ENCODE assay signal across 12 cellular contexts in the genomic region with DNA sequence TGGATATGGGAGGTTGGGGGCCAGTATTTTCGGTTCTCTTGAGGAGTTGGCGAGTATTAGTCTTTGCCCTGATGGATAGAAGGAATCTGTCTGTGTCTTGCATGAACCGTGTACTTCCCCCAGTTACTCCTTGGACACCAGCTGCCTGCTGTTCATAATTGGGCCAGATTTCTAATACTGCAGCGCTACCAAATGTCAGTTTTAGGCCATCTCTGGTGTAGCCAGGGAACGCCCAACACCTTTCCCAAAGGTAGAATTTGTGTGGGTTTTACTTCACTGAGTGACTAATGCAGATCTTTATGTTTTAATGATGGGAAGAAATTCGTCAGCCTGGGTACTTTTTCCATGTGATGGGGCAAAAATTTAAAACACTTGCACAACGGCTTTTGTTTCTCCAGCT. TPM values are rescaled to one million over a fixed set of nuclear protein-coding genes. Genes with fewer than 3 reads are reported as not detected.
DNase-seq lines count a peak whose midpoint lies in the region; ATAC-seq, FAIRE-seq and TF ChIP-seq lines count a peak whose summit lies in the region.
"Had no signal": no experiment of that assay in that cellular context is flagged by ENCODE, and none has a peak within 500 bp of the region (broad histone marks: within the 10 kb centered on the region; RNA-seq: fewer than 3 reads in every experiment).

No MANE protein-coding gene starts in this region.

- no peak overlapping the region for H3K4me3 ChIP-seq in CD4-positive, CD25-positive, alpha-beta regulatory T cell (ENCODE audit: low read depth, low read length)
- no peak overlapping the region for H3K4me3 ChIP-seq in LNCaP clone FGC (ENCODE audit: low read depth, low read length)
- H3K4me3 ChIP-seq: Peyer's patch had no signal

- H3K9me3 Mint-ChIP-seq in CD4-positive, CD25-positive, alpha-beta regulatory T cell, result no peaks in the 10 kb centered on the region
- no peaks in the 10 kb centered on the region for H3K9me3 Mint-ChIP-seq in chondrocyte (ENCODE audit: low read depth)
- H3K9me3 Mint-ChIP-seq in nephron progenitor cell, result no peaks in the 10 kb centered on the region
- H3K9me3 Mint-ChIP-seq: CD8-positive, alpha-beta T cell; dendritic cell treated with granulocyte-macrophage colony-stimulating factor and Interleukin-4, amounts not matched to agents 40 ng/mL and 50 ng/mL, for 4 days had no signal

- H3K4me1 Mint-ChIP-seq in CD4-positive, CD25-positive, alpha-beta regulatory T cell, result peaks cover 19 to 50% (median 34%) of the 10 kb centered on the region in 4 donors
- H3K4me1 Mint-ChIP-seq in chondrocyte (ENCODE audit: low read depth), result peaks cover 43% of the 10 kb centered on the region
- H3K4me1 Mint-ChIP-seq in nephron progenitor cell, result peaks cover 56% of the 10 kb centered on the region

- H3K27ac Mint-ChIP-seq in CD4-positive, CD25-positive, alpha-beta regulatory T cell, result peak overlapping the region; percentile 41 to 87 (median 45)
- H3K27ac Mint-ChIP-seq in chondrocyte (ENCODE audit: unreplicated experiment) (peak overlapping the region; percentile 20), nephron progenitor cell (peak overlapping the region; percentile 48)
- H3K27ac Mint-ChIP-seq: CD8-positive, alpha-beta T cell; dendritic cell treated with granulocyte-macrophage colony-stimulating factor and Interleukin-4, amounts not matched to agents 40 ng/mL and 50 ng/mL, for 4 days had no signal

- H3K27me3 ChIP-seq in CD4-positive, CD25-positive, alpha-beta regulatory T cell (ENCODE audit: control insufficient read depth, insufficient read depth, low read length), result no peaks in the 10 kb centered on the region
- H3K27me3 ChIP-seq: Peyer's patch had no signal

- peaks cover 7% of the 10 kb centered on the region for H3K4me1 ChIP-seq in CD4-positive, CD25-positive, alpha-beta regulatory T cell (ENCODE audit: control insufficient read depth, insufficient read depth, low read length, poor library complexity, severe bottlenecking)

- DNase-seq in CD4-positive, CD25-positive, alpha-beta regulatory T cell, result no peak
- DNase-seq in LNCaP clone FGC (ENCODE audit: low read depth) (no peak), chondrocyte (ENCODE audit: low spot score) (no peak), nephron progenitor cell (no peak), GM19239 (ENCODE audit: insufficient read length, low spot score) (no peak), SK-N-DZ (ENCODE audit: low spot score) (no peak), RPMI8226 (no peak)
- DNase-seq: CD8-positive, alpha-beta T cell; hippocampal formation; Peyer's patch had no signal

- H3K27me3 Mint-ChIP-seq in CD4-positive, CD25-positive, alpha-beta regulatory T cell, result no peaks in the 10 kb centered on the region
- no peaks in the 10 kb centered on the region for H3K27me3 Mint-ChIP-seq in chondrocyte (ENCODE audit: low read depth)
- peaks cover 2% of the 10 kb centered on the region for H3K27me3 Mint-ChIP-seq in nephron progenitor cell (ENCODE audit: low read depth, poor library complexity)
- H3K27me3 Mint-ChIP-seq: dendritic cell treated with granulocyte-macrophage colony-stimulating factor and Interleukin-4, amounts not matched to agents 40 ng/mL and 50 ng/mL, for 4 days had no signal

- H3K4me3 Mint-ChIP-seq in CD4-positive, CD25-positive, alpha-beta regulatory T cell, result no peak overlapping the region
- H3K4me3 Mint-ChIP-seq in chondrocyte (ENCODE audit: unreplicated experiment) (no peak overlapping the region), nephron progenitor cell (no peak overlapping the region)
- H3K4me3 Mint-ChIP-seq: CD8-positive, alpha-beta T cell; dendritic cell treated with granulocyte-macrophage colony-stimulating factor and Interleukin-4, amounts not matched to agents 40 ng/mL and 50 ng/mL, for 4 days had no signal

- no peak for FAIRE-seq in GM19239 (lab: Jason Lieb, UNC)

- ATAC-seq in CD4-positive, CD25-positive, alpha-beta regulatory T cell (ENCODE audit: low read depth in 2 of 2), result no peak
- ATAC-seq in GM18907 (IDR thresholded peaks at IDR 0.05; ENCODE audit: unreplicated experiment), result no peak
- ATAC-seq: CD8-positive, alpha-beta T cell had no signal

- no peak overlapping the region for H3K27ac ChIP-seq in CD4-positive, CD25-positive, alpha-beta regulatory T cell (ENCODE audit: insufficient read depth, low read length, poor library complexity, severe bottlenecking)

- no peaks in the 10 kb centered on the region for H3K36me3 ChIP-seq in CD4-positive, CD25-positive, alpha-beta regulatory T cell (ENCODE audit: control insufficient read depth, insufficient read depth, low read length)
- H3K36me3 ChIP-seq: Peyer's patch had no signal

- H3K9me3 ChIP-seq in CD4-positive, CD25-positive, alpha-beta regulatory T cell (ENCODE audit: control insufficient read depth in 2 of 2, low read length in 2 of 2), result no peaks in the 10 kb centered on the region
- H3K9me3 ChIP-seq: Peyer's patch had no signal

- peaks cover 3% of the 10 kb centered on the region for H3K36me3 Mint-ChIP-seq in CD4-positive, CD25-positive, alpha-beta regulatory T cell
- no peaks in the 10 kb centered on the region for H3K36me3 Mint-ChIP-seq in chondrocyte (ENCODE audit: low read depth)
- peaks cover 4% of the 10 kb centered on the region for H3K36me3 Mint-ChIP-seq in nephron progenitor cell (ENCODE audit: low read depth)

- TF ChIP-seq CTCF in LNCaP clone FGC (IDR thresholded peaks at IDR 0.05; ENCODE audit: control insufficient read depth, extremely low read depth, insufficient read depth), result 0 out of 2 replicates have a peak, but pooled peaks have one; percentile 7
- TF ChIP-seq CTCF in chondrocyte (IDR thresholded peaks at IDR 0.05), result peak; percentile 24
- no peak for TF ChIP-seq CTCF in nephron progenitor cell (IDR thresholded peaks at IDR 0.05)

RNA-seq across cellular contexts. Expression of a gene that starts 18.4 kb away (rescaled TPM):
- 40.8 TPM for total RNA-seq in CD4-positive, CD25-positive, alpha-beta regulatory T cell
- 10 to 100 TPM in 2 of 4 donors, 1 to 10 TPM in 2; 8.9 to 14.9 (median 12.2) TPM for polyA plus RNA-seq in CD4-positive, CD25-positive, alpha-beta regulatory T cell
- 56.5 to 75.3 TPM (median 70.2 TPM) in 3 replicates for total RNA-seq in chondrocyte
- 23.1 and 24.2 TPM in 2 replicates for polyA plus RNA-seq in SK-N-DZ (2014; cell fraction: cytosol; rRNA removed)
- polyA plus RNA-seq in SK-N-DZ (2014; cell fraction: nucleus; rRNA removed), result 22.6 and 25.4 TPM in 2 replicates
